8 cellular contexts compared by ENCODE assay signal in the genomic region with DNA sequence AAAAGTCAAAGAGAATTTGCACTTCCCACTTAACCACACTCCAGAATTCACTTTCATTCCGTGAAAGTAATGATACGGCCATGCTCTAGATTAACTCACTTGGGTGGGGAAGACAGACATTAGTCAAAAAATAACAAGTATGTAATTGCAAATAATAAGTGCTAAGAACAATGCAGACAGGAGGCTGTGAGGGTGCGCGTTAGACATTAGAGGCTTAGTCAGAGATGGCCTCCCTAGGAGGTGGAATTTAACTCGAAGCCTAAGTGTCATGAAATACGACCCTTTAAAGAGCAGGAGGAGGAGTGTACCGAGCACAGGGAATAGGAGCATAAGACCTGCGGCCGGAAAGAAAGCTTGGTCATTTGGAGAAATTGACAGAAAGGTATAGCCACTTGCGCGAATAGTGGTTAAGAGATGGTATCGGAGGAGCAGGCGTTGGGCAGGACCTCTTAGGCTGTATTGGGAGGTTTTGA. TPM values are rescaled to one million over a fixed set of nuclear protein-coding genes. Genes with fewer than 3 reads are reported as not detected.
DNase-seq lines count a peak whose midpoint lies in the region; ATAC-seq and TF ChIP-seq lines count a peak whose summit lies in the region.

No MANE protein-coding gene starts in this region.

- no peak for ATAC-seq in CD4-positive, CD25-positive, alpha-beta regulatory T cell (ENCODE audit: low read depth in 2 of 2)
- ATAC-seq in GM21390 (IDR thresholded peaks at IDR 0.05; ENCODE audit: unreplicated experiment) (peak; percentile 13), left colon (peak; percentile 10), GM21381 (IDR thresholded peaks at IDR 0.05; ENCODE audit: unreplicated experiment) (no peak), GM21737 (IDR thresholded peaks at IDR 0.05; ENCODE audit: unreplicated experiment) (no peak)

- peaks cover 21% of the 10 kb centered on the region for H3K27me3 Mint-ChIP-seq in CD4-positive, CD25-positive, alpha-beta regulatory T cell

- no peak overlapping the region for H3K4me3 Mint-ChIP-seq in CD4-positive, CD25-positive, alpha-beta regulatory T cell

- H3K36me3 ChIP-seq in CD4-positive, CD25-positive, alpha-beta regulatory T cell (ENCODE audit: control insufficient read depth, insufficient read depth, low read length): peaks cover 30% of the 10 kb centered on the region
- H3K36me3 ChIP-seq in thyroid gland: peaks cover 0 to 12% of the 10 kb centered on the region in 2 donors

- intact Hi-C loops in left colon (cut with DNase I, micrococcal nuclease) (no loop called here), thyroid gland (cut with DNase I) (no loop called here)

- H3K27ac ChIP-seq in CD4-positive, CD25-positive, alpha-beta regulatory T cell (ENCODE audit: insufficient read depth, low read length, poor library complexity, severe bottlenecking): peak overlapping the region; percentile 87
- H3K27ac ChIP-seq in thyroid gland: peak overlapping the region in 2 of 3 donors; percentile 68 to 76

- DNase-seq in CD4-positive, CD25-positive, alpha-beta regulatory T cell: no peak
- DNase-seq in NCI-H2171 (lab: John Stamatoyannopoulos, UW) (peak; percentile 5), astrocyte of the cerebellum (ENCODE audit: low read depth) (no peak), left colon (no peak), thyroid gland (no peak)

- no peaks in the 10 kb centered on the region for H3K9me3 Mint-ChIP-seq in CD4-positive, CD25-positive, alpha-beta regulatory T cell

- no peaks in the 10 kb centered on the region for H3K27me3 ChIP-seq in CD4-positive, CD25-positive, alpha-beta regulatory T cell (ENCODE audit: control insufficient read depth, insufficient read depth, low read length)
- no peaks in the 10 kb centered on the region for H3K27me3 ChIP-seq in thyroid gland

- H3K4me3 ChIP-seq in CD4-positive, CD25-positive, alpha-beta regulatory T cell (ENCODE audit: low read depth, low read length): peak overlapping the region; percentile 96
- H3K4me3 ChIP-seq in astrocyte of the cerebellum (ENCODE audit: low read depth, low read length): peak overlapping the region; percentile 80
- peak overlapping the region; percentile 33 to 80 (median 37) for H3K4me3 ChIP-seq in thyroid gland (replicated peaks in 1 of 3)

- H3K36me3 Mint-ChIP-seq in CD4-positive, CD25-positive, alpha-beta regulatory T cell: peaks cover 26% of the 10 kb centered on the region

- 0 to 1% methylated on average over 13 of the region's 13 CpGs for WGBS in thyroid gland, 2 donors

- in situ Hi-C loops in astrocyte of the cerebellum (cut with HindIII; ENCODE audit: low sequenced_read_pairs): no loop called here

- H3K4me1 ChIP-seq in CD4-positive, CD25-positive, alpha-beta regulatory T cell (ENCODE audit: control insufficient read depth, insufficient read depth, low read length, poor library complexity, severe bottlenecking): peaks cover 26% of the 10 kb centered on the region
- peaks cover 14 to 17% of the 10 kb centered on the region in 2 donors for H3K4me1 ChIP-seq in thyroid gland

- no peak overlapping the region for H3K27ac Mint-ChIP-seq in CD4-positive, CD25-positive, alpha-beta regulatory T cell

- no peak for TF ChIP-seq CTCF in astrocyte of the cerebellum (IDR thresholded peaks at IDR 0.05; ENCODE audit: low read depth, low read length, missing control alignments)
- no peak for TF ChIP-seq CTCF in thyroid gland (IDR thresholded peaks at IDR 0.05)

- H3K4me1 Mint-ChIP-seq in CD4-positive, CD25-positive, alpha-beta regulatory T cell: peaks cover 4 to 21% (median 18%) of the 10 kb centered on the region in 4 donors

- no peak for TF ChIP-seq POLR2A in thyroid gland (IDR thresholded peaks at IDR 0.05)

- H3K9me3 ChIP-seq in CD4-positive, CD25-positive, alpha-beta regulatory T cell (ENCODE audit: control insufficient read depth in 2 of 2, low read length in 2 of 2): no peaks in the 10 kb centered on the region
- H3K9me3 ChIP-seq in thyroid gland: no peaks in the 10 kb centered on the region

RNA-seq across cellular contexts. Expression of gene SNRPF, which starts 0.6 kb away (rescaled TPM):
- 22.4 TPM for total RNA-seq in CD4-positive, CD25-positive, alpha-beta regulatory T cell
- polyA plus RNA-seq in CD4-positive, CD25-positive, alpha-beta regulatory T cell: 10 to 100 TPM; 45.1 to 61.1 (median 48.3) TPM
- total RNA-seq in left colon (10 to 100 TPM; 13.5 to 17.4 TPM), thyroid gland (10 to 100 TPM in 1 of 4 donors, 1 to 10 TPM in 3; 6.1 to 11.8 (median 8.3) TPM)

Comparison
In these comparisons a context has a peak if more than half of its experiments do, and no peak if none do; other contexts are left out.
1. ATAC-seq: peak in GM21390 (single experiment) and left colon (single experiment); none in CD4-positive, CD25-positive, alpha-beta regulatory T cell (0 of 2), GM21381 (single experiment) and GM21737 (single experiment).
2. H3K4me3 ChIP-seq: peak in every context shown above with its lines; median percentile 96 in CD4-positive, CD25-positive, alpha-beta regulatory T cell; 80 in astrocyte of the cerebellum; 37 in thyroid gland.